ENCODE assay signal across 8 cellular contexts in genomic region chr9:94922098-94922607, GRCh38.
A peak's percentile ranks its signal among the peaks of the same experiment; 100 is the strongest.
DNase-seq lines count a peak whose midpoint lies in the region; ATAC-seq, FAIRE-seq and TF ChIP-seq lines count a peak whose summit lies in the region.

No MANE protein-coding gene starts in this region.

- H3K9ac ChIP-seq in SK-N-MC (ENCODE audit: insufficient read length), result peak overlapping the region; percentile 1

- peaks cover 28% of the 10 kb centered on the region for H3K4me1 ChIP-seq in psoas muscle
- H3K4me1 ChIP-seq in BE2C, result peaks cover 51% of the 10 kb centered on the region

- no peak for FAIRE-seq in GM19239 (lab: Jason Lieb, UNC)

- H3K27ac ChIP-seq in SK-N-MC (peak overlapping the region; percentile 94), psoas muscle (peak overlapping the region; percentile 65)

- WGBS in psoas muscle, 3 donors, result 32 to 47% (median 43%) methylated on average over 10 of the region's 10 CpGs

- intact Hi-C loops in psoas muscle (cut with DNase I), result no loop called here

- ATAC-seq in psoas muscle (peak; percentile 32 to 47 (median 36)), GM21825 (IDR thresholded peaks at IDR 0.05; ENCODE audit: unreplicated experiment) (no peak)

- H3K27me3 ChIP-seq in psoas muscle (ENCODE audit: insufficient read depth in 3 of 3, low read length in 2 of 3), result no peaks in the 10 kb centered on the region
- no peaks in the 10 kb centered on the region for H3K27me3 ChIP-seq in BE2C

- no peaks in the 10 kb centered on the region for H3K9me3 ChIP-seq in SK-N-MC (ENCODE audit: low read depth, low read length)
- no peaks in the 10 kb centered on the region for H3K9me3 ChIP-seq in psoas muscle
- no peaks in the 10 kb centered on the region for H3K9me3 ChIP-seq in BE2C

- DNase-seq in GM04503 (ENCODE audit: low read depth) (peak; percentile 97), SK-N-MC (ENCODE audit: low read depth, low spot score) (peak; percentile 34), foreskin fibroblast (peak; percentile 91 to 93), psoas muscle (peak in 1 of 2 donors; percentile 44), GM19239 (ENCODE audit: insufficient read length, low spot score) (no peak), NAMALWA (ENCODE audit: low spot score) (no peak), BE2C (no peak)

- H3K36me3 ChIP-seq in SK-N-MC (ENCODE audit: insufficient read depth, low read length), result no peaks in the 10 kb centered on the region
- H3K36me3 ChIP-seq in psoas muscle (ENCODE audit: insufficient read depth in 1 of 2, low read depth in 1 of 2), result no peaks in the 10 kb centered on the region
- H3K36me3 ChIP-seq in BE2C, result peaks cover 5% of the 10 kb centered on the region; the same call in 1 of the 2 replicates

- H3K4me3 ChIP-seq in SK-N-MC (peak overlapping the region; percentile 60), foreskin fibroblast (ENCODE audit: low read depth in 1 of 2, low read length in 2 of 2) (no peak overlapping the region), psoas muscle (peak overlapping the region; percentile 0), BE2C (ENCODE audit: low read depth, low read length) (no peak overlapping the region)

- no peak for TF ChIP-seq CTCF in foreskin fibroblast (IDR thresholded peaks at IDR 0.05; ENCODE audit: low read depth, low read length)
- no peak for TF ChIP-seq CTCF in psoas muscle (IDR thresholded peaks at IDR 0.05)
- TF ChIP-seq CTCF in BE2C (IDR thresholded peaks at IDR 0.05; ENCODE audit: low read depth, low read length), result no peak

Comparison
In these comparisons a context has a peak if more than half of its experiments do, and no peak if none do; other contexts are left out.
1. DNase-seq: peak in GM04503 (single experiment), SK-N-MC (single experiment) and foreskin fibroblast (2 of 2); none in GM19239 (single experiment), NAMALWA (single experiment) and BE2C (single experiment).
2. H3K4me3 ChIP-seq: peak in SK-N-MC (single experiment) and psoas muscle (single experiment); none in foreskin fibroblast (0 of 2) and BE2C (single experiment).